ENCODE assay signal across 16 cellular contexts in genomic region chr2:63249146-63249545, GRCh38.
A peak's percentile ranks its signal among the peaks of the same experiment; 100 is the strongest.
DNase-seq lines count a peak whose midpoint lies in the region; ATAC-seq, FAIRE-seq and TF ChIP-seq lines count a peak whose summit lies in the region.
"Had no signal": no experiment of that assay in that cellular context is flagged by ENCODE, and none has a peak within 500 bp of the region (broad histone marks: within the 10 kb centered on the region; RNA-seq: fewer than 3 reads in every experiment).

No MANE protein-coding gene starts in this region.

- no peak overlapping the region for H3K27ac Mint-ChIP-seq in CD14-positive monocyte
- H3K27ac Mint-ChIP-seq: B cell; CD4-positive, alpha-beta memory T cell had no signal

- no peak overlapping the region for H2BK5ac ChIP-seq in mesendoderm (ENCODE audit: low read length)

- H3K9ac ChIP-seq in mesendoderm (ENCODE audit: low read length) = no peak overlapping the region

- no peak overlapping the region for H2BK120ac ChIP-seq in mesendoderm (ENCODE audit: low read depth, low read length)

- DNase-seq in A549 (ENCODE audit: low read depth in 1 of 2, low spot score in 1 of 2) = no peak
- DNase-seq in LNCaP clone FGC (ENCODE audit: low read depth) = peak; percentile 38
- peak; percentile 13 for DNase-seq in astrocyte of the hippocampus (ENCODE audit: low read depth, low spot score)
- peak; percentile 3 for DNase-seq in mesendoderm
- DNase-seq in EL = no peak
- no peak for DNase-seq in CD14-positive monocyte (ENCODE audit: low spot score)
- no peak for DNase-seq in GF-D8 (lab: John Stamatoyannopoulos, UW)
- DNase-seq: C1 segment of cervical spinal cord; CD4-positive, alpha-beta memory T cell; DMS79; GDM1; IMR-90 had no signal

- no peaks in the 10 kb centered on the region for H3K27me3 Mint-ChIP-seq in CD14-positive monocyte (ENCODE audit: low read depth in 3 of 3)
- H3K27me3 Mint-ChIP-seq: B cell; CD4-positive, alpha-beta memory T cell had no signal

- TF ChIP-seq EP300 in A549 (IDR thresholded peaks at IDR 0.05) = no peak

- no peak overlapping the region for H4K5ac ChIP-seq in mesendoderm (ENCODE audit: low read length)

- H3K9me3 Mint-ChIP-seq in CD14-positive monocyte = peaks cover 0 to 16% (median 8%) of the 10 kb centered on the region in 7 donors

- no peaks in the 10 kb centered on the region for H3K4me1 Mint-ChIP-seq in CD14-positive monocyte
- H3K4me1 Mint-ChIP-seq: B cell; CD4-positive, alpha-beta memory T cell had no signal

- CTCF ChIA-PET in A549 (lab: Yijun Ruan, JAX) = interaction anchor here (0.6 kb wide), 1 partner anchor 36 kb away, joined by 3 read pairs; no protein-coding TSS in a partner anchor

- 64% methylated on average over 2 of the region's 2 CpGs for WGBS in A549 (ENCODE audit: missing lambda C conversion rate)
- no CpG with 5 or more reads among the region's 2 CpGs for WGBS in mesendoderm (ENCODE audit: extremely low coverage, insufficient coverage, low lambda C conversion rate)

- no peak for ATAC-seq in A549
- no peak for ATAC-seq in GM21515 (IDR thresholded peaks at IDR 0.05; ENCODE audit: unreplicated experiment)
- ATAC-seq: HCT116 had no signal

- H3K9me3 ChIP-seq in A549 = no peaks in the 10 kb centered on the region

- no peak for TF ChIP-seq CTCF in A549 (IDR thresholded peaks at IDR 0.05)
- no peak for TF ChIP-seq CTCF in LNCaP clone FGC (IDR thresholded peaks at IDR 0.05; ENCODE audit: control insufficient read depth, extremely low read depth, insufficient read depth)
- TF ChIP-seq CTCF in CD14-positive monocyte (IDR thresholded peaks at IDR 0.05) = no peak

- H3K27me3 ChIP-seq in mesendoderm (ENCODE audit: insufficient read depth, low read length, poor library complexity) = no peaks in the 10 kb centered on the region

- H3K27ac ChIP-seq in A549 = no peak overlapping the region
- H3K27ac ChIP-seq in mesendoderm (ENCODE audit: low read depth, low read length) = no peak overlapping the region

- intact Hi-C loops in CD14-positive monocyte (cut with micrococcal nuclease) = no loop called here

- no peak for TF ChIP-seq RAD21 in A549 (conservative IDR thresholded peaks at IDR 0.05 in 1 of 2, IDR thresholded peaks at IDR 0.05 in 1 of 2)

- H2AK5ac ChIP-seq in mesendoderm (ENCODE audit: low read length) = no peak overlapping the region

- H3K36me3 ChIP-seq in mesendoderm (ENCODE audit: control insufficient read depth, insufficient read depth, low read length) = no peaks in the 10 kb centered on the region

- H3K23ac ChIP-seq in mesendoderm (ENCODE audit: low read length) = no peak overlapping the region

- POLR2A ChIA-PET in A549 (lab: Yijun Ruan, JAX) = no interaction called here

- no peak overlapping the region for H3K56ac ChIP-seq in mesendoderm (ENCODE audit: low read length)

- H3K4me3 ChIP-seq in A549 (no peak overlapping the region), LNCaP clone FGC (ENCODE audit: low read depth, low read length) (no peak overlapping the region), mesendoderm (ENCODE audit: low read length) (no peak overlapping the region)

- peaks cover 0 to 5% of the 10 kb centered on the region in 2 donors for H3K36me3 Mint-ChIP-seq in CD14-positive monocyte

- H3K18ac ChIP-seq in mesendoderm (ENCODE audit: low read length) = no peak overlapping the region

- H3K79me1 ChIP-seq in mesendoderm (ENCODE audit: low read length) = no peaks in the 10 kb centered on the region

- no peak overlapping the region for H4K8ac ChIP-seq in mesendoderm (ENCODE audit: low read depth, low read length)

- H3K4ac ChIP-seq in mesendoderm (ENCODE audit: low read depth, low read length) = no peak overlapping the region

- no peaks in the 10 kb centered on the region for H3K79me2 ChIP-seq in mesendoderm (ENCODE audit: control insufficient read depth, insufficient read depth, low read length)

- H3K4me3 Mint-ChIP-seq in CD14-positive monocyte = no peak overlapping the region
- H3K4me3 Mint-ChIP-seq: B cell had no signal

- H3K4me2 ChIP-seq in A549 (no peak overlapping the region), mesendoderm (ENCODE audit: low read length) (no peak overlapping the region)

- no peaks in the 10 kb centered on the region for H3K4me1 ChIP-seq in A549
- H3K4me1 ChIP-seq in mesendoderm (ENCODE audit: control insufficient read depth, low read depth, low read length) = no peaks in the 10 kb centered on the region

- no peak for TF ChIP-seq POLR2A in A549 (IDR thresholded peaks at IDR 0.05; ENCODE audit: low read length)

- no peak for FAIRE-seq in A549 (lab: Jason Lieb, UNC)
- FAIRE-seq: H54 had no signal

- no peak overlapping the region for H2BK15ac ChIP-seq in mesendoderm (replicated peaks; ENCODE audit: low read depth)

TF ChIP-seq in A549, 52 proteins besides CTCF, POLR2A, EP300 and RAD21:
- no peak for TF ChIP-seq FOXS1 (CRISPR knock-in tag; IDR thresholded peaks at IDR 0.05)
- no peak for TF ChIP-seq SREBF2 (IDR thresholded peaks at IDR 0.05)
- TF ChIP-seq CHD4 (IDR thresholded peaks at IDR 0.05; ENCODE audit: borderline replicate concordance) = no peak
- 0 out of 2 replicates have a peak, but pooled peaks have one; percentile 39 for TF ChIP-seq RFX5 (IDR thresholded peaks at IDR 0.05)
- TF ChIP-seq BHLHE40 (IDR thresholded peaks at IDR 0.05; ENCODE audit: low read depth, low read length) = no peak

Comparison
In these comparisons a context has a peak if more than half of its experiments do, and no peak if none do; other contexts are left out.
1. DNase-seq: peak in LNCaP clone FGC (single experiment), astrocyte of the hippocampus (single experiment) and mesendoderm (single experiment); none in A549 (0 of 2), EL (single experiment), CD14-positive monocyte (single experiment) and GF-D8 (single experiment).